1 cellular context compared by ENCODE assay signal in genomic region chr2:75491129-75491753, GRCh38.
TF ChIP-seq lines count a peak whose summit lies in the region.

No MANE protein-coding gene starts in this region.

TF ChIP-seq in HepG2, 621 proteins besides CTCF, POLR2A, EP300 and RAD21 (continued from another document):
- TF ChIP-seq YEATS4 (CRISPR knock-in tag; IDR thresholded peaks at IDR 0.05; ENCODE audit: borderline replicate concordance): no peak
- TF ChIP-seq POLR2AphosphoS5 (IDR thresholded peaks at IDR 0.05; ENCODE audit: low read depth, low read length): peak; percentile 32
- no peak for TF ChIP-seq ZNF549 (CRISPR knock-in tag; IDR thresholded peaks at IDR 0.05)
- no peak for TF ChIP-seq TFAP4 (IDR thresholded peaks at IDR 0.05; ENCODE audit: borderline replicate concordance, low read depth)
- TF ChIP-seq USF2 (IDR thresholded peaks at IDR 0.05; ENCODE audit: low read depth, low read length): no peak
- no peak for TF ChIP-seq USF2 (CRISPR knock-in tag; IDR thresholded peaks at IDR 0.05; ENCODE audit: borderline replicate concordance)
- no peak for TF ChIP-seq TAF15 (IDR thresholded peaks at IDR 0.05; ENCODE audit: low read depth, low read length, poor library complexity, severe bottlenecking)
- no peak for TF ChIP-seq ZSCAN29 (CRISPR knock-in tag; conservative IDR thresholded peaks at IDR 0.05)
- TF ChIP-seq ZNF557 (CRISPR knock-in tag; IDR thresholded peaks at IDR 0.05): no peak
- no peak for TF ChIP-seq ZHX1 (CRISPR knock-in tag; IDR thresholded peaks at IDR 0.05; ENCODE audit: low read depth)
- peak; percentile 35 for TF ChIP-seq RBM22 (optimal IDR thresholded peaks at IDR 0.05; ENCODE audit: low read length)
- no peak for TF ChIP-seq IRF2 (CRISPR knock-in tag; IDR thresholded peaks at IDR 0.05)
- TF ChIP-seq ZNF432 (CRISPR knock-in tag; IDR thresholded peaks at IDR 0.05; ENCODE audit: borderline replicate concordance): no peak
- no peak for TF ChIP-seq E2F1 (CRISPR knock-in tag; IDR thresholded peaks at IDR 0.05)
- TF ChIP-seq TAF1 (CRISPR knock-in tag; IDR thresholded peaks at IDR 0.05): no peak
- TF ChIP-seq ATF3 (CRISPR knock-in tag; IDR thresholded peaks at IDR 0.05): no peak
- TF ChIP-seq MLX (CRISPR knock-in tag; IDR thresholded peaks at IDR 0.05): no peak
- TF ChIP-seq ZNF720 (CRISPR knock-in tag; IDR thresholded peaks at IDR 0.05): no peak
- TF ChIP-seq ZC3H13 (CRISPR knock-in tag; IDR thresholded peaks at IDR 0.05): 0 out of 2 replicates have a peak, but pooled peaks have one; percentile 3
- TF ChIP-seq ZNF598 (CRISPR knock-in tag; IDR thresholded peaks at IDR 0.05; ENCODE audit: borderline replicate concordance): no peak
- no peak for TF ChIP-seq MEIS2 (CRISPR knock-in tag; IDR thresholded peaks at IDR 0.05)
- TF ChIP-seq HOMEZ (CRISPR knock-in tag; IDR thresholded peaks at IDR 0.05; ENCODE audit: low read depth): 0 out of 2 replicates have a peak, but pooled peaks have one; percentile 16
- no peak for TF ChIP-seq PLRG1 (conservative IDR thresholded peaks at IDR 0.05)
- TF ChIP-seq ZNF280B (CRISPR knock-in tag; IDR thresholded peaks at IDR 0.05; ENCODE audit: borderline replicate concordance): no peak
- TF ChIP-seq ZNF446 (CRISPR knock-in tag; IDR thresholded peaks at IDR 0.05): no peak
- TF ChIP-seq TBP (CRISPR knock-in tag; IDR thresholded peaks at IDR 0.05): no peak
- TF ChIP-seq FOXP4 (CRISPR knock-in tag; IDR thresholded peaks at IDR 0.05): no peak
- no peak for TF ChIP-seq SUZ12 (IDR thresholded peaks at IDR 0.05; ENCODE audit: low read depth, low read length)
- TF ChIP-seq PCBP2 (optimal IDR thresholded peaks at IDR 0.05; ENCODE audit: low read depth, low read length, poor library complexity, severe bottlenecking): no peak
- no peak for TF ChIP-seq MED13 (CRISPR knock-in tag; IDR thresholded peaks at IDR 0.05)
- TF ChIP-seq MED1 (CRISPR knock-in tag; IDR thresholded peaks at IDR 0.05): no peak
- no peak for TF ChIP-seq ZBTB21 (CRISPR knock-in tag; IDR thresholded peaks at IDR 0.05)
- no peak for TF ChIP-seq ZNF326 (CRISPR knock-in tag; IDR thresholded peaks at IDR 0.05; ENCODE audit: borderline replicate concordance)
- TF ChIP-seq GATAD2A (CRISPR knock-in tag; IDR thresholded peaks at IDR 0.05): no peak
- TF ChIP-seq RORA (CRISPR knock-in tag; IDR thresholded peaks at IDR 0.05): no peak
- no peak for TF ChIP-seq RFXANK (CRISPR knock-in tag; IDR thresholded peaks at IDR 0.05)
- peak; percentile 100 for TF ChIP-seq MAFK (conservative IDR thresholded peaks at IDR 0.05 in 1 of 2, IDR thresholded peaks at IDR 0.05 in 1 of 2; ENCODE audit: low read length in 2 of 2)
- TF ChIP-seq ZNF33A (CRISPR knock-in tag; IDR thresholded peaks at IDR 0.05; ENCODE audit: borderline replicate concordance): no peak
- no peak for TF ChIP-seq CREB1 (IDR thresholded peaks at IDR 0.05)
- no peak for TF ChIP-seq CREB1 (CRISPR knock-in tag; IDR thresholded peaks at IDR 0.05)
- TF ChIP-seq KDM6A (CRISPR knock-in tag; IDR thresholded peaks at IDR 0.05; ENCODE audit: low read depth): no peak
- no peak for TF ChIP-seq ZNF350 (CRISPR knock-in tag; IDR thresholded peaks at IDR 0.05; ENCODE audit: borderline replicate concordance, low read depth)
- TF ChIP-seq ZNF207 (IDR thresholded peaks at IDR 0.05; ENCODE audit: borderline replicate concordance): no peak
